21 cellular contexts compared by ENCODE assay signal in genomic region chr22:47627561-47628253, GRCh38.
DNase-seq lines count a peak whose midpoint lies in the region; ATAC-seq and TF ChIP-seq lines count a peak whose summit lies in the region.
"Had no signal": no experiment of that assay in that cellular context is flagged by ENCODE, and none has a peak within 500 bp of the region (broad histone marks: within the 10 kb centered on the region; RNA-seq: fewer than 3 reads in every experiment).

No MANE protein-coding gene starts in this region.

- H3K36me3 ChIP-seq in SK-N-SH (replicated peaks in 1 of 2; ENCODE audit: control insufficient read depth in 1 of 2, insufficient read depth in 2 of 2, low read length in 1 of 2) (no peaks in the 10 kb centered on the region), upper lobe of right lung (no peaks in the 10 kb centered on the region)
- H3K36me3 ChIP-seq in effector memory CD4-positive, alpha-beta T cell (ENCODE audit: control insufficient read depth, insufficient read depth, low read length), result no peaks in the 10 kb centered on the region
- H3K36me3 ChIP-seq: cardiac muscle cell, neutrophil, WERI-Rb-1 had no signal

- H3K9ac ChIP-seq in SK-N-SH, result no peak overlapping the region
- H3K9ac ChIP-seq: GM23248 had no signal

- no peaks in the 10 kb centered on the region; a peak in 1 of 4 replicates for H3K4me1 ChIP-seq in SK-N-SH (ENCODE audit: control insufficient read depth in 1 of 2, insufficient read depth in 2 of 2, low read depth in 1 of 2, low read length in 1 of 2)
- no peaks in the 10 kb centered on the region for H3K4me1 ChIP-seq in foreskin keratinocyte
- H3K4me1 ChIP-seq in upper lobe of right lung, result no peaks in the 10 kb centered on the region
- no peaks in the 10 kb centered on the region for H3K4me1 ChIP-seq in effector memory CD4-positive, alpha-beta T cell (ENCODE audit: control insufficient read depth, insufficient read depth, low read length, poor library complexity, severe bottlenecking)
- H3K4me1 ChIP-seq: Caco-2 had no signal

- intact Hi-C loops in upper lobe of right lung (cut with DNase I), result no loop called here

- DNase-seq in SK-N-SH (no peak), NCI-H446 (lab: John Stamatoyannopoulos, UW) (peak; percentile 52 to 81), foreskin keratinocyte (peak in 1 of 2 donors; percentile 18), upper lobe of right lung (peak; percentile 40)
- no peak for DNase-seq in effector memory CD4-positive, alpha-beta T cell
- DNase-seq: activated CD4-positive, alpha-beta T cell treated with anti-CD3 and anti-CD28 coated beads, Interleukin-2, amount 10 ng/mL, durations not matched to agents 7 days and 5 days; Caco-2; EL; GM23248; KBM-7; kidney; NCI-H1436 treated with DMSO at 0.1 percent for 48 hours; T-helper 9 cell; trophoblast cell had no signal

- no peaks in the 10 kb centered on the region for H3F3A ChIP-seq in SK-N-SH (replicated peaks; ENCODE audit: insufficient read depth)

- H4K20me1 ChIP-seq in SK-N-SH (ENCODE audit: insufficient read depth), result no peaks in the 10 kb centered on the region

- peak; percentile 35; the same call in 2 of the 3 replicates for ATAC-seq in SK-N-SH treated with all-trans-retinoic acid at 6 μM for 48 hours
- ATAC-seq in foreskin keratinocyte, result peak; percentile 25
- ATAC-seq in upper lobe of right lung, result no peak
- ATAC-seq in GM18502 (IDR thresholded peaks at IDR 0.05; ENCODE audit: poor library complexity, unreplicated experiment), result no peak
- ATAC-seq in GM18861 (IDR thresholded peaks at IDR 0.05; ENCODE audit: unreplicated experiment), result no peak

- no peak overlapping the region for H3K4me2 ChIP-seq in SK-N-SH

- no peak for TF ChIP-seq EP300 in SK-N-SH (IDR thresholded peaks at IDR 0.05; ENCODE audit: borderline replicate concordance in 1 of 2, low read depth in 1 of 2, low read length in 1 of 2)

- H3K9me2 ChIP-seq in SK-N-SH, result no peaks in the 10 kb centered on the region

- CTCF ChIA-PET in SK-N-SH (lab: Yijun Ruan, JAX), result interaction anchor here (0.6 kb wide), 1 partner anchor 864 kb away, joined by 3 read pairs; no protein-coding TSS in a partner anchor

- no peak overlapping the region for H2AFZ ChIP-seq in SK-N-SH (ENCODE audit: low read depth)
- H2AFZ ChIP-seq: GM23248 had no signal

- H3K79me2 ChIP-seq in SK-N-SH (ENCODE audit: insufficient read depth), result no peaks in the 10 kb centered on the region

- WGBS in SK-N-SH (ENCODE audit: low lambda C conversion rate), result 41% methylated on average over 17 of the region's 17 CpGs

- TF ChIP-seq RAD21 in SK-N-SH (IDR thresholded peaks at IDR 0.05; ENCODE audit: low read length), result no peak

- H3K27me3 ChIP-seq in SK-N-SH (ENCODE audit: insufficient read depth) (no peaks in the 10 kb centered on the region), foreskin keratinocyte (no peaks in the 10 kb centered on the region), upper lobe of right lung (peaks cover 10% of the 10 kb centered on the region)
- no peaks in the 10 kb centered on the region for H3K27me3 ChIP-seq in effector memory CD4-positive, alpha-beta T cell (replicated peaks; ENCODE audit: control insufficient read depth, insufficient read depth, low read length, poor library complexity, severe bottlenecking)
- H3K27me3 ChIP-seq: cardiac muscle cell, neutrophil had no signal

- H3K27ac ChIP-seq in SK-N-SH (ENCODE audit: low read depth in 2 of 2, low read length in 1 of 2) (no peak overlapping the region), foreskin keratinocyte (no peak overlapping the region), upper lobe of right lung (no peak overlapping the region)
- no peak overlapping the region for H3K27ac ChIP-seq in effector memory CD4-positive, alpha-beta T cell (ENCODE audit: insufficient read depth, low read length, poor library complexity, severe bottlenecking)
- H3K27ac ChIP-seq: cardiac muscle cell, GM23248, neutrophil, WERI-Rb-1 had no signal

- no peaks in the 10 kb centered on the region for H3K9me3 ChIP-seq in SK-N-SH
- H3K9me3 ChIP-seq in upper lobe of right lung, result no peaks in the 10 kb centered on the region
- H3K9me3 ChIP-seq in effector memory CD4-positive, alpha-beta T cell (ENCODE audit: control insufficient read depth, low read length), result no peaks in the 10 kb centered on the region
- H3K9me3 ChIP-seq: Caco-2, neutrophil had no signal

- H3K4me3 ChIP-seq in SK-N-SH (ENCODE audit: low read depth in 2 of 2, low read length in 1 of 2), result no peak overlapping the region
- H3K4me3 ChIP-seq in upper lobe of right lung, result no peak overlapping the region
- H3K4me3 ChIP-seq in effector memory CD4-positive, alpha-beta T cell (ENCODE audit: insufficient read depth, low read depth, low read length, poor library complexity, severe bottlenecking), result no peak overlapping the region
- H3K4me3 ChIP-seq: cardiac muscle cell, GM23248, skin epidermis had no signal

- POLR2A ChIA-PET in SK-N-SH (lab: Yijun Ruan, JAX), result no interaction called here

- TF ChIP-seq CTCF in SK-N-SH (IDR thresholded peaks at IDR 0.05), result no peak
- TF ChIP-seq CTCF in foreskin keratinocyte (conservative IDR thresholded peaks at IDR 0.05), result no peak
- TF ChIP-seq CTCF in upper lobe of right lung (IDR thresholded peaks at IDR 0.05), result no peak

TF ChIP-seq in SK-N-SH treated with all-trans-retinoic acid at 6 μM for 48 hours, 23 proteins besides CTCF, POLR2A, EP300 and RAD21 (continues in another document):
- no peak for TF ChIP-seq ESRRG (CRISPR knock-in tag; IDR thresholded peaks at IDR 0.05)
- no peak for TF ChIP-seq ZC3H10 (CRISPR knock-in tag; IDR thresholded peaks at IDR 0.05)
- TF ChIP-seq ARNTL (CRISPR knock-in tag; IDR thresholded peaks at IDR 0.05; ENCODE audit: borderline replicate concordance, low read depth), result no peak
- TF ChIP-seq CSRNP3 (CRISPR knock-in tag; IDR thresholded peaks at IDR 0.05), result no peak
- no peak for TF ChIP-seq ZNF70 (CRISPR knock-in tag; IDR thresholded peaks at IDR 0.05)
- TF ChIP-seq ZNF565 (CRISPR knock-in tag; conservative IDR thresholded peaks at IDR 0.05; ENCODE audit: low read depth), result no peak
- TF ChIP-seq CREB5 (CRISPR knock-in tag; IDR thresholded peaks at IDR 0.05; ENCODE audit: low read depth), result no peak
- TF ChIP-seq RARB (CRISPR knock-in tag; IDR thresholded peaks at IDR 0.05), result no peak

TF ChIP-seq in SK-N-SH, 30 proteins besides CTCF, POLR2A, EP300 and RAD21 (continues in another document):
- no peak for TF ChIP-seq USF2 (IDR thresholded peaks at IDR 0.05; ENCODE audit: borderline replicate concordance, low read depth, low read length)
- no peak for TF ChIP-seq EZH2phosphoT487 (IDR thresholded peaks at IDR 0.05; ENCODE audit: borderline replicate concordance, low read depth)
- TF ChIP-seq TCF12 (IDR thresholded peaks at IDR 0.05), result no peak
- TF ChIP-seq FOXM1 (IDR thresholded peaks at IDR 0.05; ENCODE audit: low read depth), result no peak
- no peak for TF ChIP-seq USF1 (IDR thresholded peaks at IDR 0.05; ENCODE audit: borderline replicate concordance, low read depth)
- TF ChIP-seq MXI1 (IDR thresholded peaks at IDR 0.05; ENCODE audit: low read depth, low read length), result no peak
- no peak for TF ChIP-seq GABPA (IDR thresholded peaks at IDR 0.05; ENCODE audit: low read depth)
- no peak for TF ChIP-seq ZBTB33 (IDR thresholded peaks at IDR 0.05; ENCODE audit: borderline replicate concordance, low read depth)
- no peak for TF ChIP-seq PBX3 (IDR thresholded peaks at IDR 0.05)
- TF ChIP-seq YY1 (IDR thresholded peaks at IDR 0.05; ENCODE audit: low read depth), result no peak
- TF ChIP-seq RXRA (IDR thresholded peaks at IDR 0.05; ENCODE audit: borderline replicate concordance, low read depth), result no peak
- TF ChIP-seq NFIC (IDR thresholded peaks at IDR 0.05; ENCODE audit: borderline replicate concordance), result no peak
- no peak for TF ChIP-seq MEF2A (IDR thresholded peaks at IDR 0.05; ENCODE audit: borderline replicate concordance, low read depth)
- no peak for TF ChIP-seq RFX5 (IDR thresholded peaks at IDR 0.05; ENCODE audit: low read length)

Comparison
In these comparisons a context has a peak if more than half of its experiments do, and no peak if none do; other contexts are left out.
1. ATAC-seq: peak in SK-N-SH treated with all-trans-retinoic acid at 6 μM for 48 hours (single experiment) and foreskin keratinocyte (single experiment); none in upper lobe of right lung (single experiment), GM18502 (single experiment) and GM18861 (single experiment).
2. DNase-seq: peak in NCI-H446 (2 of 2) and upper lobe of right lung (single experiment); none in SK-N-SH (single experiment) and effector memory CD4-positive, alpha-beta T cell (0 of 3).